Comparison of ENCODE assay signal across 12 cellular contexts in genomic region chr17:42845918-42846593, GRCh38. TPM values are rescaled to one million over a fixed set of nuclear protein-coding genes. Genes with fewer than 3 reads are reported as not detected.
DNase-seq lines count a peak whose midpoint lies in the region; ATAC-seq and TF ChIP-seq lines count a peak whose summit lies in the region.
"Had no signal": no experiment of that assay in that cellular context is flagged by ENCODE, and none has a peak within 500 bp of the region (broad histone marks: within the 10 kb centered on the region; RNA-seq: fewer than 3 reads in every experiment).

No MANE protein-coding gene starts in this region.

- peak; percentile 51 for DNase-seq in activated naive CD4-positive, alpha-beta T cell treated with Interleukin-2 at 50 U/mL for 16 hours
- no peak for DNase-seq in activated naive CD4-positive, alpha-beta T cell treated with anti-CD3 and anti-CD28 coated beads, Interleukin-2, amount 50 U/mL, for 16 hours
- DNase-seq in activated CD4-positive, alpha-beta memory T cell treated with anti-CD3 and anti-CD28 coated beads, Interleukin-2, amount 10 ng/mL, durations not matched to agents 7 days and 5 days = no peak
- DNase-seq in islet precursor cell (peak; percentile 51), COR-L47 (lab: John Stamatoyannopoulos, UW) (no peak)
- DNase-seq in stimulated activated naive CD8-positive, alpha-beta T cell treated with anti-CD3 and anti-CD28 coated beads, Interleukin-15, amount 100 ng/mL, for 72 hours = peak; percentile 48 to 86
- DNase-seq: cerebellar nuclear complex, heart right ventricle, NCI-H2227 treated with DMSO at 0.1 percent for 48 hours, ovary had no signal

- no peak overlapping the region for H3K4me3 Mint-ChIP-seq in activated CD4-positive, alpha-beta memory T cell treated with anti-CD3 and anti-CD28 coated beads, Interleukin-2, amount 10 ng/mL, durations not matched to agents 7 days and 5 days
- H3K4me3 Mint-ChIP-seq in stimulated activated naive CD8-positive, alpha-beta T cell treated with anti-CD3 and anti-CD28 coated beads, Interleukin-15, amount 100 ng/mL, for 72 hours = peak overlapping the region; percentile 30 to 78

- CTCF ChIA-PET in activated CD4-positive, alpha-beta memory T cell treated with anti-CD3 and anti-CD28 coated beads, Interleukin-2, amount 10 ng/mL, durations not matched to agents 7 days and 5 days (lab: Charles Lee) = interaction anchor here (0.6 kb wide), 1 partner anchor 91 kb away, joined by 3 read pairs; no protein-coding TSS in a partner anchor

- ATAC-seq in stimulated activated naive CD8-positive, alpha-beta T cell treated with anti-CD3 and anti-CD28 coated beads, Interleukin-15, amount 100 ng/mL, for 72 hours = peak; percentile 95
- ATAC-seq in GM18868 (IDR thresholded peaks at IDR 0.05; ENCODE audit: unreplicated experiment) (no peak), GM18505 (IDR thresholded peaks at IDR 0.05; ENCODE audit: unreplicated experiment) (no peak)

- peaks cover 14% of the 10 kb centered on the region for H3K4me1 Mint-ChIP-seq in activated CD4-positive, alpha-beta memory T cell treated with anti-CD3 and anti-CD28 coated beads, Interleukin-2, amount 10 ng/mL, durations not matched to agents 7 days and 5 days
- peaks cover 40% of the 10 kb centered on the region for H3K4me1 Mint-ChIP-seq in stimulated activated naive CD8-positive, alpha-beta T cell treated with anti-CD3 and anti-CD28 coated beads, Interleukin-15, amount 100 ng/mL, for 72 hours

- POLR2A ChIA-PET in activated CD4-positive, alpha-beta memory T cell treated with anti-CD3 and anti-CD28 coated beads, Interleukin-2, amount 10 ng/mL, durations not matched to agents 7 days and 5 days (lab: Charles Lee) = interaction anchor here (1.0 to 7.0 kb wide), 4 partner anchors 9 to 237 kb away, joined by 3 to 37 read pairs (median 4); partner anchors contain the start of genes BECN1 and PSME3

- no peaks in the 10 kb centered on the region for H3K27me3 Mint-ChIP-seq in activated CD4-positive, alpha-beta memory T cell treated with anti-CD3 and anti-CD28 coated beads, Interleukin-2, amount 10 ng/mL, durations not matched to agents 7 days and 5 days
- no peaks in the 10 kb centered on the region for H3K27me3 Mint-ChIP-seq in stimulated activated naive CD8-positive, alpha-beta T cell treated with anti-CD3 and anti-CD28 coated beads, Interleukin-15, amount 100 ng/mL, for 72 hours

- H3K9me3 Mint-ChIP-seq in activated CD4-positive, alpha-beta memory T cell treated with anti-CD3 and anti-CD28 coated beads, Interleukin-2, amount 10 ng/mL, durations not matched to agents 7 days and 5 days = no peaks in the 10 kb centered on the region
- H3K9me3 Mint-ChIP-seq in stimulated activated naive CD8-positive, alpha-beta T cell treated with anti-CD3 and anti-CD28 coated beads, Interleukin-15, amount 100 ng/mL, for 72 hours = no peaks in the 10 kb centered on the region

- peak overlapping the region; percentile 35 for H3K27ac Mint-ChIP-seq in activated CD4-positive, alpha-beta memory T cell treated with anti-CD3 and anti-CD28 coated beads, Interleukin-2, amount 10 ng/mL, durations not matched to agents 7 days and 5 days
- peak overlapping the region; percentile 90 for H3K27ac Mint-ChIP-seq in stimulated activated naive CD8-positive, alpha-beta T cell treated with anti-CD3 and anti-CD28 coated beads, Interleukin-15, amount 100 ng/mL, for 72 hours

- peaks cover 44% of the 10 kb centered on the region for H3K36me3 Mint-ChIP-seq in activated CD4-positive, alpha-beta memory T cell treated with anti-CD3 and anti-CD28 coated beads, Interleukin-2, amount 10 ng/mL, durations not matched to agents 7 days and 5 days (ENCODE audit: low read depth)

- no peak for TF ChIP-seq POLR2A in GM18505 (IDR thresholded peaks at IDR 0.05; ENCODE audit: borderline replicate concordance, extremely low read depth, insufficient read depth, insufficient read length)

RNA-seq across cellular contexts. Expression of gene AOC2, which starts 1.7 kb away (rescaled TPM):
- 1 to 10 TPM; 1.0 to 1.1 TPM for total RNA-seq in activated CD4-positive, alpha-beta memory T cell treated with anti-CD3 and anti-CD28 coated beads, Interleukin-2, amount 10 ng/mL, durations not matched to agents 7 days and 5 days

RNA-seq across cellular contexts. Expression of gene AOC3, which starts 4.9 kb away (rescaled TPM):
- total RNA-seq in activated CD4-positive, alpha-beta memory T cell treated with anti-CD3 and anti-CD28 coated beads, Interleukin-2, amount 10 ng/mL, durations not matched to agents 7 days and 5 days = under 1 TPM; 0.50 to 0.53 TPM

RNA-seq across cellular contexts. Expression of gene PSME3, which starts 12.9 kb away (rescaled TPM):
- total RNA-seq in activated CD4-positive, alpha-beta memory T cell treated with anti-CD3 and anti-CD28 coated beads, Interleukin-2, amount 10 ng/mL, durations not matched to agents 7 days and 5 days = 100 to 1,000 TPM; 101 to 104 TPM

RNA-seq across cellular contexts. Expression of gene BECN1, which starts 22.0 kb away (rescaled TPM):
- total RNA-seq in activated CD4-positive, alpha-beta memory T cell treated with anti-CD3 and anti-CD28 coated beads, Interleukin-2, amount 10 ng/mL, durations not matched to agents 7 days and 5 days = 10 to 100 TPM; 95.6 to 96.8 TPM

RNA-seq across cellular contexts. Expression of gene CNTD1, which starts 47.4 kb away (rescaled TPM):
- not detected for total RNA-seq in activated CD4-positive, alpha-beta memory T cell treated with anti-CD3 and anti-CD28 coated beads, Interleukin-2, amount 10 ng/mL, durations not matched to agents 7 days and 5 days

Comparison
In these comparisons a context has a peak if more than half of its experiments do, and no peak if none do; other contexts are left out.
1. DNase-seq: peak in activated naive CD4-positive, alpha-beta T cell treated with Interleukin-2 at 50 U/mL for 16 hours (single experiment), islet precursor cell (single experiment) and stimulated activated naive CD8-positive, alpha-beta T cell treated with anti-CD3 and anti-CD28 coated beads, Interleukin-15, amount 100 ng/mL, for 72 hours (2 of 2); none in activated naive CD4-positive, alpha-beta T cell treated with anti-CD3 and anti-CD28 coated beads, Interleukin-2, amount 50 U/mL, for 16 hours (single experiment), activated CD4-positive, alpha-beta memory T cell treated with anti-CD3 and anti-CD28 coated beads, Interleukin-2, amount 10 ng/mL, durations not matched to agents 7 days and 5 days (single experiment) and COR-L47 (single experiment).